16 cellular contexts compared by ENCODE assay signal in the genomic region with DNA sequence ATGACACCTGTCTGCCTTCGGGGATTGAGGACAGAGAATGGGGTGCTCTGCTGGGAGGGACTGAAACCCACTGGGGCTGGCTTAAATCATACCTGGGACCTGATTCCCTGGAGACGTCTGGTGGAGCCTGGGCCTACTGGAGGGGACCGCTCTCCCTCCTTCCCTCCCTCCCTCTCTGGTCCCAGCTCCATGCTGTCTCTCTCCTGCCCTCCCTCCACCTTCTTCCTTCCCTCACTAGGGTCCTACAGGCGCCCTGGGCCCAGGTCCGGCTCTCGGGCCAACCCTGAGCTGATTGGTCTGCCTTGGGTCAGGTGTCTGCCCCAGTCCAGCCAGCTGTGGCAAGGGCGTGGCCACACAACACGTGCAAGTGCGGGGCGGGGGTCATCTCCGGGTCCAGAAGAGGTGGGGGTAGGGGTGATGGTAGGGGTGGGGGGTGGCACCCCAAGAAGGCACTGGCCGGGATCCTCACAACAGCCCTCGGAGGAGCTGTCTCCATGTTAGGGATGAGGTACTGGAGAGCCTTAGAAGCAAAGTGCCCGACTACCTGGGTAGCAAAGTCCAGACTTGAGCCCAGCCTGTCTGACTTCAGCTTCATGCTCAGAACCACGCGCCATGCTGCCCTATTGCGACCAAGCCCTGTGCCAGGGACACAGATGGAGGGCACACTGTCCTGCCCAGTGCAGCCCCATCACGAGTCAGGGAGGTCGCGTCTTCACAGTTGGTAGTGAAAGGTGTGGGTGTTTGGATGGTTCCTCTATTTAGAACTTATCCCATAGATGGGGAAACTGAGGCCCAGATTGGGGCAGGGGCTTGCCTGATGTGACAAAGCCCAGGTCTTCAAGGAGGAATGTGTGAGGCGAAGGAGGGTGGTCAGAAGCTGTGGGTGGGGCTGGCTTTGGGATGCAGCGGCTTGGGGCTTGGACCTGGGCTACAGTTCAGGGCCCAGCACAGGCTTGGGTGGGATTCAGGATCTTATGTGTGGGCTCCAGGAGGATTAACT.
"Had no signal": no experiment of that assay in that cellular context is flagged by ENCODE, and none has a peak within 500 bp of the region (broad histone marks: within the 10 kb centered on the region; RNA-seq: fewer than 3 reads in every experiment).

No MANE protein-coding gene starts in this region.

- ATAC-seq: activated T-helper 17 cell treated with anti-CD3 and anti-CD28 coated beads, Interleukin-2, amount 50 U/mL, for 72 hours; mucosa of descending colon; naive thymus-derived CD8-positive, alpha-beta T cell had no signal

- H3K4me1 Mint-ChIP-seq: activated T-helper 17 cell treated with anti-CD3 and anti-CD28 coated beads, Interleukin-2, amount 50 U/mL, for 72 hours had no signal

- H3K4me1 ChIP-seq: adrenal gland, right lobe of liver, testis had no signal

- H3K4me3 ChIP-seq: adrenal gland, mucosa of descending colon, psoas muscle, right lobe of liver, testis had no signal

- H3K36me3 Mint-ChIP-seq: activated CD4-positive, alpha-beta memory T cell treated with anti-CD3 and anti-CD28 coated beads for 36 hours; naive thymus-derived CD8-positive, alpha-beta T cell had no signal

- H3K27ac Mint-ChIP-seq: activated CD4-positive, alpha-beta memory T cell treated with anti-CD3 and anti-CD28 coated beads for 36 hours; activated T-helper 17 cell treated with anti-CD3 and anti-CD28 coated beads, Interleukin-2, amount 50 U/mL, for 72 hours; naive thymus-derived CD8-positive, alpha-beta T cell; T-helper 2 cell treated with Interferon-gamma antibody and Interleukin-4, amounts not matched to agents 5 μg/mL and 100 μg/mL, for 36 hours had no signal

- H3K9me3 ChIP-seq: adrenal gland, mucosa of descending colon, psoas muscle, right lobe of liver, testis had no signal

- DNase-seq: activated CD4-positive, alpha-beta memory T cell treated with anti-CD3 and anti-CD28 coated beads for 36 hours; activated CD4-positive, CD25-positive, alpha-beta regulatory T cell treated with anti-CD3 and anti-CD28 coated beads, Interleukin-2, amount 50 U/mL, for 72 hours; activated naive CD4-positive, alpha-beta T cell treated with anti-CD3 and anti-CD28 coated beads, Interleukin-2, amount 50 U/mL, for 16 hours; caudate nucleus; hippocampal formation; mucosa of descending colon; psoas muscle; stimulated activated CD4-positive, alpha-beta T cell treated with anti-CD3 and anti-CD28 coated beads, Interleukin-2, amount 100 ng/mL, for 24 hours; stimulated activated naive CD4-positive, alpha-beta T cell treated with Interleukin-2 at 50 U/mL for 16 hours; SW 1271; testis had no signal

- H3K27ac ChIP-seq: adrenal gland, psoas muscle, right lobe of liver, testis had no signal

- H3K4me3 Mint-ChIP-seq: activated CD4-positive, alpha-beta memory T cell treated with anti-CD3 and anti-CD28 coated beads for 36 hours; activated T-helper 17 cell treated with anti-CD3 and anti-CD28 coated beads, Interleukin-2, amount 50 U/mL, for 72 hours; naive thymus-derived CD8-positive, alpha-beta T cell; T-helper 2 cell treated with Interferon-gamma antibody and Interleukin-4, amounts not matched to agents 5 μg/mL and 100 μg/mL, for 36 hours had no signal

- H3K27me3 Mint-ChIP-seq: activated CD4-positive, alpha-beta memory T cell treated with anti-CD3 and anti-CD28 coated beads for 36 hours had no signal

- H3K27me3 ChIP-seq: adrenal gland, right lobe of liver, testis had no signal

- H3K9me3 Mint-ChIP-seq: activated CD4-positive, alpha-beta memory T cell treated with anti-CD3 and anti-CD28 coated beads for 36 hours; activated T-helper 17 cell treated with anti-CD3 and anti-CD28 coated beads, Interleukin-2, amount 50 U/mL, for 72 hours; T-helper 2 cell treated with Interferon-gamma antibody and Interleukin-4, amounts not matched to agents 5 μg/mL and 100 μg/mL, for 36 hours had no signal

- H3K36me3 ChIP-seq: adrenal gland, right lobe of liver had no signal
